ENCODE assay signal across 8 cellular contexts in the genomic region with DNA sequence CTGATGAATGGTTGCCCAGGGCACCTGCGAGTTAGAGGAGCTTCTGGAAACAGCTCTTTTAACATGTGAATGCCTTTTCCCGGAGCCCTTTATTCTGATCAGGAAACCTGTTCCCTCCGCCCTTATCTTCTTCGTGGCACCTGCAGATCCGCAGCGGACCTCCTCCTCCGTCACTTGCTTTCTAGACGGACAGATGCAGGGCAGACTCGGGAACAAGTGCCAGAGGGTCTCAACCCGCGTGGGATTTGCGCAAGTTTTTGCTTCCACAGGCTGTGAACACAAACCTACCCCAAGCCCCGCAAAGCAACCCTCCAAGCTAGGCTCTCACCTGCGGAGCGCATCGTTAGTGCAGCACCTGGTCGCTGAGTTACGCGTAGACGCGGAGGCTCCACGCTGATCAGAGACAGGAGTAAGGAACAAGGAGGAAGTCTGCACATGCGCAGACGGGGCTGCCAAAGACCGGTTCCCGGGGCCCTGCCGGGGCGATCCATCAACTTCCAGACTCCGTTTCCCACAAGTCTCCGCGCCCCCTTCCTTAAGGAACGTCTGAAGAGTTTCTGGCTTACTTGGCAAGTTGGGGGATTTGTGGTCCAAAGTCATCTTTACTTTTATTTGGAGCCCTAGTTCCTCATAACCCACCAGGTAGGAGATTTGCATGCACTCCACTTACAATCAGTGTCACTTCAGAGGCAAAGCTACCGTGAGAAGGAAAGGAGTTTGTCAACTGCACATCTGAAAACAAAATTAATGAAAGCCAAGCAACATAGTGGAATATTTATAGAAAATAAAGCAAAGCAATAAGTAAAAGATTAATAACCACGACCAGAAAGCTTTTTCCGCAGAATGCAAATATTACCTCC. TPM values are rescaled to one million over a fixed set of nuclear protein-coding genes. Genes with fewer than 3 reads are reported as not detected.
DNase-seq lines count a peak whose midpoint lies in the region; ATAC-seq and TF ChIP-seq lines count a peak whose summit lies in the region.

No MANE protein-coding gene starts in this region.

- H3K4me3 ChIP-seq in esophagus muscularis mucosa = peak overlapping the region; percentile 19 to 44 (median 30)

- peaks cover 0 to 9% (median 6%) of the 10 kb centered on the region in 4 donors for H3K4me1 ChIP-seq in esophagus muscularis mucosa

- peaks cover 0 to 10% (median 8%) of the 10 kb centered on the region in 4 donors for H3K9me3 ChIP-seq in esophagus muscularis mucosa

- WGBS in esophagus muscularis mucosa = 12% methylated on average over 16 of the region's 35 CpGs

- no peak overlapping the region for H3K27ac ChIP-seq in esophagus muscularis mucosa (replicated peaks in 1 of 4)

- intact Hi-C loops in esophagus muscularis mucosa (cut with DNase I) = no loop called here
- intact Hi-C loops in sciatic nerve (cut with DNase I) = no loop called here

- peak; percentile 26 for DNase-seq in AG20443 (ENCODE audit: low spot score)
- peak; percentile 68 for DNase-seq in NCI-H2029 (lab: John Stamatoyannopoulos, UW)
- DNase-seq in esophagus muscularis mucosa (ENCODE audit: extremely low spot score) = no peak
- peak; percentile 71 for DNase-seq in neural crest cell (ENCODE audit: low read depth, low spot score)
- DNase-seq in NCI-H1930 (lab: John Stamatoyannopoulos, UW) = no peak
- no peak for DNase-seq in SKM-1 (lab: John Stamatoyannopoulos, UW; ENCODE audit: unreplicated experiment)
- DNase-seq in sciatic nerve (ENCODE audit: low spot score) = no peak

- ATAC-seq in GM21717 (IDR thresholded peaks at IDR 0.05; ENCODE audit: unreplicated experiment) (no peak), sciatic nerve (no peak)

- H3K4me1 Mint-ChIP-seq in neural crest cell = peaks cover 20% of the 10 kb centered on the region

- H3K27me3 Mint-ChIP-seq in neural crest cell (ENCODE audit: low read depth) = peaks cover 2% of the 10 kb centered on the region

- no peak for TF ChIP-seq EP300 in esophagus muscularis mucosa (IDR thresholded peaks at IDR 0.05)

- peaks cover 0 to 27% (median 4%) of the 10 kb centered on the region in 4 donors for H3K27me3 ChIP-seq in esophagus muscularis mucosa

- H3K4me3 Mint-ChIP-seq in neural crest cell = peak overlapping the region; percentile 85

- TF ChIP-seq CTCF in esophagus muscularis mucosa (IDR thresholded peaks at IDR 0.05) (no peak), neural crest cell (conservative IDR thresholded peaks at IDR 0.05) (no peak)

- peaks cover 29% of the 10 kb centered on the region for H3K36me3 Mint-ChIP-seq in neural crest cell (ENCODE audit: low read depth)

- H3K27ac Mint-ChIP-seq in neural crest cell (ENCODE audit: unreplicated experiment) = peak overlapping the region; percentile 78

- no peak for TF ChIP-seq POLR2A in esophagus muscularis mucosa (IDR thresholded peaks at IDR 0.05; ENCODE audit: low read depth)

- H3K9me3 Mint-ChIP-seq in neural crest cell = peaks cover 17% of the 10 kb centered on the region

- H3K36me3 ChIP-seq in esophagus muscularis mucosa = no peaks in the 10 kb centered on the region

RNA-seq across cellular contexts. Expression of a gene that starts 52.7 kb away (rescaled TPM):
- total RNA-seq in esophagus muscularis mucosa = 10 to 100 TPM; 35.3 to 61.4 (median 51.8) TPM
- total RNA-seq in neural crest cell = 62.4 and 70.1 TPM in 2 replicates
- total RNA-seq in sciatic nerve = 84.9 TPM

RNA-seq across cellular contexts. Expression of a gene that starts 54.2 kb away (rescaled TPM):
- total RNA-seq in esophagus muscularis mucosa = 1 to 10 TPM in 1 of 4 donors, under 1 TPM in 3; 0.50 to 2.5 (median 0.95) TPM
- total RNA-seq in neural crest cell = 21.0 and 21.4 TPM in 2 replicates
- total RNA-seq in sciatic nerve = 9.0 TPM

Comparison
In these comparisons a context has a peak if more than half of its experiments do, and no peak if none do; other contexts are left out.
1. DNase-seq: peak in AG20443 (single experiment), NCI-H2029 (single experiment) and neural crest cell (single experiment); none in esophagus muscularis mucosa (single experiment), NCI-H1930 (0 of 2), SKM-1 (single experiment) and sciatic nerve (single experiment).